10 cellular contexts compared by ENCODE assay signal in genomic region chr1:40981702-40982448, GRCh38. TPM values are rescaled to one million over a fixed set of nuclear protein-coding genes. Genes with fewer than 3 reads are reported as not detected.
A peak's percentile ranks its signal among the peaks of the same experiment; 100 is the strongest.
DNase-seq lines count a peak whose midpoint lies in the region; ATAC-seq and TF ChIP-seq lines count a peak whose summit lies in the region.
"Had no signal": no experiment of that assay in that cellular context is flagged by ENCODE, and none has a peak within 500 bp of the region (broad histone marks: within the 10 kb centered on the region; RNA-seq: fewer than 3 reads in every experiment).

No MANE protein-coding gene starts in this region.

- H3K9ac ChIP-seq in HUES6 (ENCODE audit: low read length): no peak overlapping the region

- no peaks in the 10 kb centered on the region for H3K9me3 ChIP-seq in HUES6 (ENCODE audit: control insufficient read depth, insufficient read depth, low read depth, low read length)

- no peak overlapping the region for H3K27ac ChIP-seq in HUES6 (ENCODE audit: low read depth, low read length)
- H3K27ac ChIP-seq: cardiac muscle cell had no signal

- H3K36me3 ChIP-seq in HUES6 (ENCODE audit: control insufficient read depth, insufficient read depth, low read length): peaks cover 42% of the 10 kb centered on the region

- peak overlapping the region; percentile 85 for H3K4me3 ChIP-seq in AG10803 (ENCODE audit: low read length)
- peak overlapping the region; percentile 67 for H3K4me3 ChIP-seq in HUES6 (ENCODE audit: low read depth, low read length)
- peak overlapping the region; percentile 64 for H3K4me3 ChIP-seq in astrocyte of the cerebellum (ENCODE audit: low read depth, low read length)
- H3K4me3 ChIP-seq: cardiac muscle cell had no signal

- H3K36me3 Mint-ChIP-seq in mesothelial cell of epicardium: peaks cover 16% of the 10 kb centered on the region

- H3K27ac Mint-ChIP-seq in mesothelial cell of epicardium: peak overlapping the region; percentile 6

- TF ChIP-seq CTCF in AG10803 (conservative IDR thresholded peaks at IDR 0.05; ENCODE audit: low read length) (no peak), astrocyte of the cerebellum (IDR thresholded peaks at IDR 0.05; ENCODE audit: low read depth, low read length, missing control alignments) (no peak), mesothelial cell of epicardium (IDR thresholded peaks at IDR 0.05; ENCODE audit: unreplicated experiment) (no peak)

- peaks cover 15% of the 10 kb centered on the region for H3K4me1 ChIP-seq in HUES6 (ENCODE audit: control insufficient read depth, insufficient read depth, low read length)

- peaks cover 31% of the 10 kb centered on the region for H3K4me1 Mint-ChIP-seq in mesothelial cell of epicardium

- no peak for ATAC-seq in GM21576 (IDR thresholded peaks at IDR 0.05; ENCODE audit: unreplicated experiment)

- H3K27me3 Mint-ChIP-seq in mesothelial cell of epicardium (ENCODE audit: low read depth): no peaks in the 10 kb centered on the region

- H3K4me3 Mint-ChIP-seq in mesothelial cell of epicardium: peak overlapping the region; percentile 19

- no peaks in the 10 kb centered on the region for H3K9me3 Mint-ChIP-seq in mesothelial cell of epicardium

- DNase-seq in AG10803 (ENCODE audit: low read depth) (peak; percentile 47), astrocyte of the cerebellum (ENCODE audit: low read depth) (no peak), mesothelial cell of epicardium (ENCODE audit: low spot score in 2 of 2, unreplicated experiment in 2 of 2) (no peak), A172 (ENCODE audit: low spot score) (no peak), occipital lobe (lab: John Stamatoyannopoulos, UW) (no peak)
- no peak for DNase-seq in stimulated activated CD8-positive, alpha-beta memory T cell treated with anti-CD3 and anti-CD28 coated beads, Interleukin-4, amount 100 ng/mL, for 48 hours
- DNase-seq: SIG-M5 had no signal

- H3K27me3 ChIP-seq in HUES6 (ENCODE audit: control insufficient read depth, insufficient read depth, low read length): no peaks in the 10 kb centered on the region
- H3K27me3 ChIP-seq: cardiac muscle cell had no signal

- in situ Hi-C loops in astrocyte of the cerebellum (cut with HindIII; ENCODE audit: low sequenced_read_pairs): no loop called here

RNA-seq across cellular contexts. Expression of gene CTPS1, which starts 2.4 kb away (rescaled TPM):
- total RNA-seq in mesothelial cell of epicardium (41.6 to 42.9 TPM (median 41.8 TPM) in 3 replicates), occipital lobe (16.5 TPM)
- 41.2 and 43.8 TPM in 2 replicates for total RNA-seq in A172 (2014; rRNA removed; shearing (Covaris generic))

RNA-seq across cellular contexts. Expression of gene SLFNL1, which starts 39.6 kb away (rescaled TPM):
- 1.2 to 1.4 TPM (median 1.3 TPM) in 3 replicates for total RNA-seq in mesothelial cell of epicardium
- 0.02 and 0.17 TPM in 2 replicates for total RNA-seq in A172 (2014; rRNA removed; shearing (Covaris generic))
- total RNA-seq in occipital lobe: 0.94 TPM
